1 cellular context compared by ENCODE assay signal in genomic region chr21:33901421-33902288, GRCh38.
TF ChIP-seq lines count a peak whose summit lies in the region.

No MANE protein-coding gene starts in this region.

TF ChIP-seq in H1, 55 proteins besides CTCF, POLR2A, EP300 and RAD21 (continued from another document):
- TF ChIP-seq, protein P1, sequence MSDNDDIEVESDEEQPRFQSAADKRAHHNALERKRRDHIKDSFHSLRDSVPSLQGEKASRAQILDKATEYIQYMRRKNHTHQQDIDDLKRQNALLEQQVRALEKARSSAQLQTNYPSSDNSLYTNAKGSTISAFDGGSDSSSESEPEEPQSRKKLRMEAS (IDR thresholded peaks at IDR 0.05) = peak; percentile 92
- no peak for TF ChIP-seq HDAC6 (IDR thresholded peaks at IDR 0.05; ENCODE audit: low read depth, low read length)
- TF ChIP-seq BRCA1 (IDR thresholded peaks at IDR 0.05; ENCODE audit: low read depth, low read length) = no peak
- TF ChIP-seq TAF1 (IDR thresholded peaks at IDR 0.05; ENCODE audit: low read depth, low read length) = no peak
- TF ChIP-seq RFX5 (IDR thresholded peaks at IDR 0.05; ENCODE audit: borderline replicate concordance, low read depth, low read length) = no peak
- TF ChIP-seq, protein P2, sequence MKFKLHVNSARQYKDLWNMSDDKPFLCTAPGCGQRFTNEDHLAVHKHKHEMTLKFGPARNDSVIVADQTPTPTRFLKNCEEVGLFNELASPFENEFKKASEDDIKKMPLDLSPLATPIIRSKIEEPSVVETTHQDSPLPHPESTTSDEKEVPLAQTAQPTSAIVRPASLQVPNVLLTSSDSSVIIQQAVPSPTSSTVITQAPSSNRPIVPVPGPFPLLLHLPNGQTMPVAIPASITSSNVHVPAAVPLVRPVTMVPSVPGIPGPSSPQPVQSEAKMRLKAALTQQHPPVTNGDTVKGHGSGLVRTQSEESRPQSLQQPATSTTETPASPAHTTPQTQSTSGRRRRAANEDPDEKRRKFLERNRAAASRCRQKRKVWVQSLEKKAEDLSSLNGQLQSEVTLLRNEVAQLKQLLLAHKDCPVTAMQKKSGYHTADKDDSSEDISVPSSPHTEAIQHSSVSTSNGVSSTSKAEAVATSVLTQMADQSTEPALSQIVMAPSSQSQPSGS (IDR thresholded peaks at IDR 0.05; ENCODE audit: low read length) = no peak
- no peak for TF ChIP-seq CBX5 (IDR thresholded peaks at IDR 0.05; ENCODE audit: low read depth, low read length)
- TF ChIP-seq CHD1 (IDR thresholded peaks at IDR 0.05; ENCODE audit: low read depth, low read length) = no peak
- no peak for TF ChIP-seq SIX5 (IDR thresholded peaks at IDR 0.05; ENCODE audit: low read depth, low read length)
- TF ChIP-seq ZNF274 (IDR thresholded peaks at IDR 0.05; ENCODE audit: borderline replicate concordance, extremely low read depth, low read length) = no peak
- TF ChIP-seq SP2 (IDR thresholded peaks at IDR 0.05; ENCODE audit: low read length) = no peak
- no peak for TF ChIP-seq TCF12 (IDR thresholded peaks at IDR 0.05; ENCODE audit: low read depth, low read length)
- TF ChIP-seq RXRA (IDR thresholded peaks at IDR 0.05; ENCODE audit: insufficient read depth, low read depth, low read length) = no peak
- TF ChIP-seq PHF8 (conservative IDR thresholded peaks at IDR 0.05; ENCODE audit: low read depth, low read length) = no peak
- TF ChIP-seq CBX8 (IDR thresholded peaks at IDR 0.05; ENCODE audit: borderline replicate concordance, low read depth, low read length) = no peak
- no peak for TF ChIP-seq KDM1A (IDR thresholded peaks at IDR 0.05; ENCODE audit: borderline replicate concordance, low read length)
- TF ChIP-seq POU5F1 (IDR thresholded peaks at IDR 0.05; ENCODE audit: low read depth, low read length) = no peak
- no peak for TF ChIP-seq RBBP5 (IDR thresholded peaks at IDR 0.05; ENCODE audit: borderline replicate concordance, low read depth, low read length)
- no peak for TF ChIP-seq SIRT6 (IDR thresholded peaks at IDR 0.05; ENCODE audit: low read length)
- TF ChIP-seq CEBPB (IDR thresholded peaks at IDR 0.05; ENCODE audit: low read depth, low read length) = no peak
- TF ChIP-seq TAF7 (optimal IDR thresholded peaks at IDR 0.05; ENCODE audit: borderline replicate concordance, low read depth, low read length) = no peak
- no peak for TF ChIP-seq SUZ12 (IDR thresholded peaks at IDR 0.05; ENCODE audit: low read length)
- no peak for TF ChIP-seq NANOG (IDR thresholded peaks at IDR 0.05; ENCODE audit: insufficient read depth, low read depth, low read length, poor library complexity, severe bottlenecking)
- no peak for TF ChIP-seq RNF2 (IDR thresholded peaks at IDR 0.05; ENCODE audit: borderline replicate concordance, low read depth, low read length, missing control alignments, poor library complexity, severe bottlenecking)
- no peak for TF ChIP-seq MAFK (IDR thresholded peaks at IDR 0.05; ENCODE audit: low read depth, low read length)
- no peak for TF ChIP-seq KDM5A (IDR thresholded peaks at IDR 0.05; ENCODE audit: low read length)
- peak; percentile 72; the same call in 1 of the 2 replicates for TF ChIP-seq E2F6 (IDR thresholded peaks at IDR 0.05)
- TF ChIP-seq SP1 (IDR thresholded peaks at IDR 0.05; ENCODE audit: low read depth, low read length) = no peak
- TF ChIP-seq CTBP2 (IDR thresholded peaks at IDR 0.05; ENCODE audit: borderline replicate concordance, insufficient read depth, insufficient read length, low read length) = no peak
- peak; percentile 68 for TF ChIP-seq POLR2AphosphoS5 (IDR thresholded peaks at IDR 0.05; ENCODE audit: low read depth, low read length)
- peak; percentile 79 for TF ChIP-seq USF2 (IDR thresholded peaks at IDR 0.05; ENCODE audit: low read length)
- TF ChIP-seq TBP (IDR thresholded peaks at IDR 0.05; ENCODE audit: low read depth, low read length) = no peak
- no peak for TF ChIP-seq EZH2 (IDR thresholded peaks at IDR 0.05; ENCODE audit: low read depth, low read length, severe bottlenecking)
- no peak for TF ChIP-seq SP4 (IDR thresholded peaks at IDR 0.05; ENCODE audit: low read length)
- no peak for TF ChIP-seq GABPA (IDR thresholded peaks at IDR 0.05; ENCODE audit: borderline replicate concordance, insufficient read depth, low read length)
- no peak for TF ChIP-seq EGR1 (IDR thresholded peaks at IDR 0.05; ENCODE audit: borderline replicate concordance, low read depth, low read length)
- TF ChIP-seq CREB1 (IDR thresholded peaks at IDR 0.05) = peak; percentile 62
- peak; percentile 74; the same call in 1 of the 2 replicates for TF ChIP-seq TEAD4 (IDR thresholded peaks at IDR 0.05; ENCODE audit: low read depth, low read length)
- 0 out of 4 replicates have a peak, but pooled peaks of 1 of the 2 experiments have one; percentile 18 for TF ChIP-seq SIN3A (conservative IDR thresholded peaks at IDR 0.05 in 1 of 2, IDR thresholded peaks at IDR 0.05 in 1 of 2; ENCODE audit: low read depth in 1 of 2, low read length in 2 of 2)
- no peak for TF ChIP-seq BCL11A (IDR thresholded peaks at IDR 0.05; ENCODE audit: low read depth in 2 of 2, low read length in 2 of 2)
- no peak for TF ChIP-seq CHD2 (IDR thresholded peaks at IDR 0.05; ENCODE audit: low read length)
- no peak for TF ChIP-seq JUND (IDR thresholded peaks at IDR 0.05; ENCODE audit: low read length)
- no peak for TF ChIP-seq ASH2L (IDR thresholded peaks at IDR 0.05; ENCODE audit: low read length)
TF ChIP-seq in H1: peak in this region for 8.
